ENCODE assay signal across 1 cellular context in genomic region chr17:45430738-45431530, GRCh38.
TF ChIP-seq lines count a peak whose summit lies in the region.

No MANE protein-coding gene starts in this region.

TF ChIP-seq in HepG2, 621 proteins besides CTCF, POLR2A, EP300 and RAD21 (continued from another document):
- no peak for TF ChIP-seq ZSCAN5A (CRISPR knock-in tag; IDR thresholded peaks at IDR 0.05; ENCODE audit: borderline replicate concordance)
- no peak for TF ChIP-seq CENPT (CRISPR knock-in tag; IDR thresholded peaks at IDR 0.05; ENCODE audit: low read depth)
- 0 out of 2 replicates have a peak, but pooled peaks have one; percentile 1 for TF ChIP-seq ZNF543 (CRISPR knock-in tag; IDR thresholded peaks at IDR 0.05)
- no peak for TF ChIP-seq RBAK (CRISPR knock-in tag; IDR thresholded peaks at IDR 0.05)
- no peak for TF ChIP-seq ZNF33A (CRISPR knock-in tag; IDR thresholded peaks at IDR 0.05; ENCODE audit: borderline replicate concordance)
- 0 out of 2 replicates have a peak, but pooled peaks have one; percentile 50 for TF ChIP-seq ZBTB10 (CRISPR knock-in tag; IDR thresholded peaks at IDR 0.05; ENCODE audit: borderline replicate concordance)
- TF ChIP-seq HMGXB4 (CRISPR knock-in tag; IDR thresholded peaks at IDR 0.05; ENCODE audit: borderline replicate concordance in 1 of 2, low read depth in 1 of 2): 0 out of 4 replicates have a peak, but pooled peaks of 1 of the 2 experiments have one; percentile 24
- peak; percentile 21; the same call in 1 of the 2 replicates for TF ChIP-seq ZNF546 (CRISPR knock-in tag; conservative IDR thresholded peaks at IDR 0.05)
- peak; percentile 91 for TF ChIP-seq ZNF883 (CRISPR knock-in tag; IDR thresholded peaks at IDR 0.05; ENCODE audit: not compliant biosample characterization)
- 0 out of 2 replicates have a peak, but pooled peaks have one; percentile 19 for TF ChIP-seq MEIS2 (CRISPR knock-in tag; IDR thresholded peaks at IDR 0.05)
- TF ChIP-seq SRY (CRISPR knock-in tag; IDR thresholded peaks at IDR 0.05): peak; percentile 38; the same call in 1 of the 2 replicates
- 0 out of 2 replicates have a peak, but pooled peaks have one; percentile 51 for TF ChIP-seq ZNF136 (CRISPR knock-in tag; IDR thresholded peaks at IDR 0.05; ENCODE audit: low read depth)
- 0 out of 2 replicates have a peak, but pooled peaks have one; percentile 14 for TF ChIP-seq ZBTB2 (CRISPR knock-in tag; IDR thresholded peaks at IDR 0.05; ENCODE audit: low read depth)
- peak; percentile 55; the same call in 1 of the 2 replicates for TF ChIP-seq ZNF350 (CRISPR knock-in tag; IDR thresholded peaks at IDR 0.05; ENCODE audit: borderline replicate concordance, low read depth)
- no peak for TF ChIP-seq ZNF382 (CRISPR knock-in tag; IDR thresholded peaks at IDR 0.05; ENCODE audit: borderline replicate concordance)
- 0 out of 2 replicates have a peak, but pooled peaks have one; percentile 58 for TF ChIP-seq MYPOP (CRISPR knock-in tag; IDR thresholded peaks at IDR 0.05)
- 0 out of 2 replicates have a peak, but pooled peaks have one; percentile 75 for TF ChIP-seq ZNF547 (CRISPR knock-in tag; IDR thresholded peaks at IDR 0.05)
- TF ChIP-seq ARID2 (CRISPR knock-in tag; IDR thresholded peaks at IDR 0.05; ENCODE audit: borderline replicate concordance): no peak
- TF ChIP-seq ZNF580 (CRISPR knock-in tag; IDR thresholded peaks at IDR 0.05; ENCODE audit: borderline replicate concordance, low read depth): 0 out of 2 replicates have a peak, but pooled peaks have one; percentile 17
- TF ChIP-seq RBFOX2 (IDR thresholded peaks at IDR 0.05; ENCODE audit: low read depth, low read length): 0 out of 2 replicates have a peak, but pooled peaks have one; percentile 19
- no peak for TF ChIP-seq TARDBP (CRISPR knock-in tag; IDR thresholded peaks at IDR 0.05)
- 0 out of 2 replicates have a peak, but pooled peaks have one; percentile 37 for TF ChIP-seq HOXD1 (CRISPR knock-in tag; IDR thresholded peaks at IDR 0.05)
TF ChIP-seq in HepG2: peak in this region for 35.
